In the genomic region with DNA sequence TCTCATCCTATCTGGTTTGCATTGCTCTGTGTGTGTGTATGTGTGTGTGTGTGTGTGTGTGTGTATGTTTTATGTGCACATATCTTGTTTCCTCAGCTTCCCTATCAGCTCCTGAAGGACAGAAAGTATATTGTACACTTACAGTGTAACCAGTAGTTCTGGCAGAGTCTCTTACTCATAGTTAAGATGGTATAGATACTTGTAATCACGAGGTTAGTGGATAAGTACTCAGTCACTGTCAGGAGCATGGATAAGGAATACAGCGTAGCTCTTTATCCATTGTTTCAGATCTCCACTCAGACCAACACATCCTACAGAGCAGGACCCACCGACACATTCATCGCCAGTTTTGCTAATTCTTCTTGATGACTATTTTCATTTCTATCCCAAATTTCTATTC, we compare ENCODE assay signal across 24 cellular contexts.
DNase-seq lines count a peak whose midpoint lies in the region; ATAC-seq and TF ChIP-seq lines count a peak whose summit lies in the region.
"Had no signal": no experiment of that assay in that cellular context is flagged by ENCODE, and none has a peak within 500 bp of the region (broad histone marks: within the 10 kb centered on the region; RNA-seq: fewer than 3 reads in every experiment).

No MANE protein-coding gene starts in this region.

- DNase-seq in A172 (ENCODE audit: low spot score) (peak; percentile 9), HCT116 (ENCODE audit: low read depth, low spot score) (no peak), SK-MEL-5 (ENCODE audit: low read depth, low spot score) (peak; percentile 72), mesenchymal stem cell (peak; percentile 32), HCEC 1CT (no peak), ovary (no peak), NCI-H510A treated with DMSO at 0.1 percent for 48 hours (lab: John Stamatoyannopoulos, UW) (no peak), NCI-H1092 treated with DMSO at 0.1 percent for 48 hours (lab: John Stamatoyannopoulos, UW) (no peak)
- DNase-seq: ACHN; BE2C; Calu3; CD8-positive, alpha-beta memory T cell; DMS79 treated with DMSO at 0.1 percent for 48 hours; H9; KBM-7; MG63; NCI-H2029; NCI-H446 treated with DMSO at 0.1 percent for 48 hours; NCI-H526 treated with DMSO at 0.1 percent for 48 hours; SHP77 treated with DMSO at 0.1 percent for 48 hours had no signal

- H2BK5ac ChIP-seq in mesenchymal stem cell (ENCODE audit: low read depth, low read length, poor library complexity, severe bottlenecking) = no peak overlapping the region

- H3K27ac ChIP-seq in HCT116 (ENCODE audit: low read depth, low read length) = no peak overlapping the region
- H3K27ac ChIP-seq in mesenchymal stem cell (ENCODE audit: low read length, poor library complexity, severe bottlenecking) = peak overlapping the region; percentile 14
- H3K27ac ChIP-seq in ovary = no peak overlapping the region
- H3K27ac ChIP-seq: 22Rv1, RWPE1 had no signal

- intact Hi-C loops in HCT116 (cut with micrococcal nuclease) = no loop called here
- intact Hi-C loops in ovary (cut with DNase I) = no loop called here

- RAD21 ChIA-PET in HCT116 (lab: Charles Lee; ENCODE audit: low non-redundant PET in 1 of 2, low total read pairs in 2 of 2, uncharacterized antibody in 2 of 2, unreplicated experiment in 2 of 2) = no interaction called here

- POLR2A ChIA-PET in HCT116 (lab: Charles Lee) = no interaction called here

- H2AK5ac ChIP-seq in mesenchymal stem cell (ENCODE audit: low read length, severe bottlenecking) = peak overlapping the region; percentile 86

- no peak overlapping the region for H3K23ac ChIP-seq in mesenchymal stem cell (ENCODE audit: low read length in 2 of 2)

- no peaks in the 10 kb centered on the region for H3K27me3 ChIP-seq in HCT116 (ENCODE audit: insufficient read depth, low read length)
- H3K27me3 ChIP-seq in mesenchymal stem cell (ENCODE audit: control insufficient read depth in 1 of 2, insufficient read depth in 1 of 2, low read length in 2 of 2) = no peaks in the 10 kb centered on the region
- no peaks in the 10 kb centered on the region for H3K27me3 ChIP-seq in ovary
- H3K27me3 ChIP-seq: BE2C, MG63 had no signal

- TF ChIP-seq EP300 in ovary (IDR thresholded peaks at IDR 0.05) = no peak

- no peaks in the 10 kb centered on the region for H4K20me1 ChIP-seq in HCT116 (ENCODE audit: insufficient read depth)

- H3K9me2 ChIP-seq in HCT116 (ENCODE audit: insufficient read depth) = no peaks in the 10 kb centered on the region

- peak overlapping the region; percentile 72 for H4K8ac ChIP-seq in mesenchymal stem cell (ENCODE audit: low read length)

- no peaks in the 10 kb centered on the region for H3K9me3 ChIP-seq in HCT116 (ENCODE audit: control insufficient read depth in 1 of 2, insufficient read depth in 1 of 2, low read depth in 1 of 2, low read length in 2 of 2)
- H3K9me3 ChIP-seq in mesenchymal stem cell (ENCODE audit: control insufficient read depth, low read length) = no peaks in the 10 kb centered on the region
- H3K9me3 ChIP-seq in ovary = no peaks in the 10 kb centered on the region
- H3K9me3 ChIP-seq: BE2C, MG63 had no signal

- no peak overlapping the region for H3K4ac ChIP-seq in mesenchymal stem cell (ENCODE audit: low read depth in 1 of 2, low read length in 2 of 2)

- no peak overlapping the region for H3K4me2 ChIP-seq in HCT116 (ENCODE audit: low read length)
- H3K4me2 ChIP-seq in mesenchymal stem cell (ENCODE audit: low read length, poor library complexity, severe bottlenecking) = no peak overlapping the region

- no peak for TF ChIP-seq RAD21 in HCT116 (IDR thresholded peaks at IDR 0.05; ENCODE audit: low read depth)

- CTCF ChIA-PET in HCT116 (lab: Charles Lee) = no interaction called here

- H3K4me3 ChIP-seq in HCT116 (replicated peaks in 1 of 2; ENCODE audit: low read depth in 1 of 2, low read length in 2 of 2) (no peak overlapping the region), mesenchymal stem cell (ENCODE audit: insufficient read depth in 1 of 2, low read depth in 1 of 2, low read length in 2 of 2) (no peak overlapping the region), ovary (no peak overlapping the region)
- H3K4me3 ChIP-seq: MG63 had no signal

- WGBS in mesenchymal stem cell = 11% methylated on average over 2 of the region's 4 CpGs
- WGBS in ovary, 3 donors = 93 to 99% (median 96%) methylated on average over 4 of the region's 4 CpGs

- no peak for TF ChIP-seq POLR2A in HCT116 (IDR thresholded peaks at IDR 0.05; ENCODE audit: borderline replicate concordance, extremely low read depth, insufficient read depth, insufficient read length)
- no peak for TF ChIP-seq POLR2A in ovary (IDR thresholded peaks at IDR 0.05)

- no peak overlapping the region for H4K91ac ChIP-seq in mesenchymal stem cell (ENCODE audit: low read length)

- H3K4me1 ChIP-seq in HCT116 (ENCODE audit: control insufficient read depth in 1 of 2, insufficient read depth in 2 of 2, low read length in 2 of 2) = peaks cover 6 to 14% of the 10 kb centered on the region in 2 experiments; a peak in 2 of 4 replicates
- peaks cover 5% of the 10 kb centered on the region for H3K4me1 ChIP-seq in mesenchymal stem cell (ENCODE audit: control insufficient read depth, insufficient read depth, low read depth, low read length)
- H3K4me1 ChIP-seq in ovary (ENCODE audit: insufficient read depth) = no peaks in the 10 kb centered on the region
- H3K4me1 ChIP-seq: BE2C had no signal

- H2BK15ac ChIP-seq in mesenchymal stem cell (ENCODE audit: low read depth, poor library complexity, severe bottlenecking) = no peak overlapping the region

- H3K18ac ChIP-seq in mesenchymal stem cell (ENCODE audit: low read depth in 1 of 2, low read length in 2 of 2) = peak overlapping the region in 1 of 2 experiments; percentile 21

- H3K36me3 ChIP-seq in HCT116 (ENCODE audit: control insufficient read depth in 1 of 2, insufficient read depth in 2 of 2, low read length in 2 of 2) (no peaks in the 10 kb centered on the region), mesenchymal stem cell (ENCODE audit: control insufficient read depth in 1 of 2, insufficient read depth in 2 of 2, low read depth in 1 of 2, low read length in 2 of 2) (no peaks in the 10 kb centered on the region), ovary (no peaks in the 10 kb centered on the region)
- H3K36me3 ChIP-seq: BE2C, MG63 had no signal

- no peaks in the 10 kb centered on the region for H3K79me1 ChIP-seq in mesenchymal stem cell (replicated peaks; ENCODE audit: low read length, poor library complexity, severe bottlenecking)

- H3K79me2 ChIP-seq in HCT116 (ENCODE audit: insufficient read depth, low read length) = no peaks in the 10 kb centered on the region

- in situ Hi-C loops in SK-MEL-5 (cut with HindIII; ENCODE audit: low pct_unique_long_range_greater_than_20kb, low sequenced_read_pairs) = no loop called here

- H3K9ac ChIP-seq in HCT116 (ENCODE audit: low read length) (no peak overlapping the region), mesenchymal stem cell (ENCODE audit: low read length) (no peak overlapping the region)

- no peak for ATAC-seq in HCT116
- ATAC-seq: Panc1, SK-N-SH treated with all-trans-retinoic acid at 6 μM for 48 hours had no signal

- H3K14ac ChIP-seq in mesenchymal stem cell (ENCODE audit: low read length in 2 of 2) = no peak overlapping the region

- BruUV-seq in HCT116 (replicated peaks; lab: Mats Ljungman, UMichigan) = no TSS peak

- peak overlapping the region; percentile 76 for H2AFZ ChIP-seq in HCT116 (ENCODE audit: low read depth, low read length, poor library complexity, severe bottlenecking)
- no peak overlapping the region for H2AFZ ChIP-seq in mesenchymal stem cell (ENCODE audit: low read depth, low read length)

- no peak for TF ChIP-seq CTCF in HCT116 (IDR thresholded peaks at IDR 0.05 in 2 of 3, conservative IDR thresholded peaks at IDR 0.05 in 1 of 3; ENCODE audit: borderline replicate concordance in 1 of 3, insufficient read depth in 1 of 3, low read depth in 2 of 3, low read length in 2 of 3)
- no peak for TF ChIP-seq CTCF in ovary (IDR thresholded peaks at IDR 0.05)

- no peak overlapping the region for H2BK12ac ChIP-seq in mesenchymal stem cell (ENCODE audit: low read length in 2 of 2)

- no peak overlapping the region for H2BK120ac ChIP-seq in mesenchymal stem cell (ENCODE audit: low read depth, low read length)

TF ChIP-seq in HCT116, 20 proteins besides CTCF, POLR2A, EP300 and RAD21:
- TF ChIP-seq SRF (IDR thresholded peaks at IDR 0.05; ENCODE audit: low read depth) (no peak), ZNF274 (IDR thresholded peaks at IDR 0.05; ENCODE audit: low read depth, low read length) (no peak), EGR1 (IDR thresholded peaks at IDR 0.05; ENCODE audit: low read depth) (no peak), EZH2phosphoT487 (IDR thresholded peaks at IDR 0.05; ENCODE audit: borderline replicate concordance) (no peak), JUND (IDR thresholded peaks at IDR 0.05) (no peak), TCF7L2 (IDR thresholded peaks at IDR 0.05; ENCODE audit: borderline replicate concordance, extremely low read depth, insufficient read depth, insufficient read length) (no peak), CEBPB (IDR thresholded peaks at IDR 0.05; ENCODE audit: low read depth) (no peak), SP1 (IDR thresholded peaks at IDR 0.05; ENCODE audit: low read depth) (no peak), FOSL1 (IDR thresholded peaks at IDR 0.05; ENCODE audit: low read depth) (no peak), SIN3A (IDR thresholded peaks at IDR 0.05; ENCODE audit: low read depth) (no peak), ELF1 (IDR thresholded peaks at IDR 0.05; ENCODE audit: borderline replicate concordance, low read depth) (no peak), YY1 (IDR thresholded peaks at IDR 0.05; ENCODE audit: extremely low read depth, insufficient replicate concordance, low read depth, low read length) (no peak), EZH2 (IDR thresholded peaks at IDR 0.05) (no peak), POLR2AphosphoS5 (IDR thresholded peaks at IDR 0.05; ENCODE audit: low read depth, low read length) (no peak)
TF ChIP-seq in HCT116: peak in this region for 0.

Comparison
In these comparisons a context has a peak if more than half of its experiments do, and no peak if none do; other contexts are left out.
1. DNase-seq: peak in A172 (single experiment), SK-MEL-5 (single experiment) and mesenchymal stem cell (single experiment); none in HCT116 (single experiment), HCEC 1CT (single experiment), ovary (0 of 5), NCI-H510A treated with DMSO at 0.1 percent for 48 hours (single experiment) and NCI-H1092 treated with DMSO at 0.1 percent for 48 hours (single experiment).